ENCODE assay signal across 8 cellular contexts in genomic region chr3:126212629-126213375, GRCh38. TPM values are rescaled to one million over a fixed set of nuclear protein-coding genes. Genes with fewer than 3 reads are reported as not detected.
DNase-seq lines count a peak whose midpoint lies in the region; ATAC-seq lines count a peak whose summit lies in the region.

No MANE protein-coding gene starts in this region.

- H3K9me3 Mint-ChIP-seq in IgD-negative memory B cell = no peaks in the 10 kb centered on the region

- no peak overlapping the region for H3K27ac Mint-ChIP-seq in IgD-negative memory B cell

- peak overlapping the region; percentile 47 to 94 (median 70) for H3K4me3 Mint-ChIP-seq in IgD-negative memory B cell

- H3K27me3 Mint-ChIP-seq in IgD-negative memory B cell = peaks cover 42% of the 10 kb centered on the region

- H3K36me3 Mint-ChIP-seq in IgD-negative memory B cell = no peaks in the 10 kb centered on the region

- peaks cover 3 to 5% (median 4%) of the 10 kb centered on the region in 3 donors for H3K4me1 Mint-ChIP-seq in IgD-negative memory B cell

- DNase-seq in COR-L47 (lab: John Stamatoyannopoulos, UW) (peak; percentile 74), amniotic epithelial cell (ENCODE audit: low read depth) (peak; percentile 26), hepatic stellate cell (ENCODE audit: low spot score) (peak; percentile 43), putamen (ENCODE audit: low spot score) (peak; percentile 14), NCI-H187 (lab: John Stamatoyannopoulos, UW) (no peak)
- no peak for DNase-seq in activated effector memory CD4-positive, alpha-beta T cell treated with Interleukin-2 at 50 U/mL for 16 hours

- no peak for ATAC-seq in GM21529 (IDR thresholded peaks at IDR 0.05; ENCODE audit: unreplicated experiment)

RNA-seq across cellular contexts. Expression of gene ALDH1L1, which starts 32.4 kb away (rescaled TPM):
- polyA plus RNA-seq in IgD-negative memory B cell = not detected

Comparison
In these comparisons a context has a peak if more than half of its experiments do, and no peak if none do; other contexts are left out.
1. DNase-seq: peak in COR-L47 (single experiment), amniotic epithelial cell (single experiment), hepatic stellate cell (single experiment) and putamen (single experiment); none in activated effector memory CD4-positive, alpha-beta T cell treated with Interleukin-2 at 50 U/mL for 16 hours (single experiment) and NCI-H187 (0 of 2).